Comparison of ENCODE assay signal across 26 cellular contexts in genomic region chr11:33272338-33273107, GRCh38. TPM values are rescaled to one million over a fixed set of nuclear protein-coding genes. Genes with fewer than 3 reads are reported as not detected.
DNase-seq lines count a peak whose midpoint lies in the region; ATAC-seq and TF ChIP-seq lines count a peak whose summit lies in the region.
"Had no signal": no experiment of that assay in that cellular context is flagged by ENCODE, and none has a peak within 500 bp of the region (broad histone marks: within the 10 kb centered on the region; RNA-seq: fewer than 3 reads in every experiment).

No MANE protein-coding gene starts in this region.

- H2AK5ac ChIP-seq in mesenchymal stem cell (ENCODE audit: low read length, severe bottlenecking), result no peak overlapping the region

- no peak overlapping the region for H3K4me3 ChIP-seq in gastrocnemius medialis
- H3K4me3 ChIP-seq in thyroid gland (replicated peaks in 1 of 3), result no peak overlapping the region
- H3K4me3 ChIP-seq in mesenchymal stem cell (ENCODE audit: insufficient read depth in 1 of 2, low read depth in 1 of 2, low read length in 2 of 2), result no peak overlapping the region
- H3K4me3 ChIP-seq: BLaER1, GM12878, GM23248 had no signal

- peaks cover 70 to 87% of the 10 kb centered on the region in 2 donors for H3K4me1 ChIP-seq in gastrocnemius medialis
- peaks cover 49 to 62% of the 10 kb centered on the region in 2 donors for H3K4me1 ChIP-seq in thyroid gland
- H3K4me1 ChIP-seq in mesenchymal stem cell (ENCODE audit: control insufficient read depth, insufficient read depth, low read depth, low read length), result peaks cover 6% of the 10 kb centered on the region
- H3K4me1 ChIP-seq: BLaER1 had no signal

- H2BK5ac ChIP-seq in mesenchymal stem cell (ENCODE audit: low read depth, low read length, poor library complexity, severe bottlenecking), result no peak overlapping the region

- peak overlapping the region; percentile 57 for H3K27ac Mint-ChIP-seq in stimulated activated naive CD8-positive, alpha-beta T cell treated with anti-CD3 and anti-CD28 coated beads, Interleukin-15, Interleukin-2, amounts not matched to agents 100 ng/mL and 50 ng/mL, for 24 hours
- H3K27ac Mint-ChIP-seq in stimulated activated naive CD8-positive, alpha-beta T cell treated with anti-CD3 and anti-CD28 coated beads, Interleukin-15, amount 100 ng/mL, for 72 hours, result no peak overlapping the region
- H3K27ac Mint-ChIP-seq in WTC11 (peak overlapping the region; percentile 57; the same call in 1 of the 2 replicates), nephron (peak overlapping the region in 2 of 3 experiments; percentile 31 to 70)

- in situ Hi-C loops in gastrocnemius medialis (cut with MboI; ENCODE audit: low sequenced_read_pairs in 4 of 4), result loop anchor here in 1 of 4 donors (25.0 kb wide), 1 partner anchor 415 kb away; no protein-coding TSS in a partner anchor

- H3K27ac ChIP-seq in gastrocnemius medialis (peak overlapping the region; percentile 1 to 70 (median 50)), thyroid gland (no peak overlapping the region), mesenchymal stem cell (ENCODE audit: low read length, poor library complexity, severe bottlenecking) (no peak overlapping the region)
- H3K27ac ChIP-seq: BLaER1, GM23248, RWPE1 had no signal

- peaks cover 5% of the 10 kb centered on the region for H3K36me3 Mint-ChIP-seq in stimulated activated naive CD8-positive, alpha-beta T cell treated with anti-CD3 and anti-CD28 coated beads, Interleukin-15, Interleukin-2, amounts not matched to agents 100 ng/mL and 50 ng/mL, for 24 hours (ENCODE audit: low read depth)
- H3K36me3 Mint-ChIP-seq in WTC11 (no peaks in the 10 kb centered on the region), nephron (ENCODE audit: low read depth) (peaks cover 3% of the 10 kb centered on the region)

- no peak overlapping the region for H3K4me2 ChIP-seq in mesenchymal stem cell (ENCODE audit: low read length, poor library complexity, severe bottlenecking)
- H3K4me2 ChIP-seq: BLaER1 had no signal

- H2BK15ac ChIP-seq in mesenchymal stem cell (ENCODE audit: low read depth, poor library complexity, severe bottlenecking), result no peak overlapping the region

- peaks cover 2% of the 10 kb centered on the region for H3K79me1 ChIP-seq in mesenchymal stem cell (replicated peaks; ENCODE audit: low read length, poor library complexity, severe bottlenecking)

- H4K91ac ChIP-seq in mesenchymal stem cell (ENCODE audit: low read length), result no peak overlapping the region

- ATAC-seq in stimulated activated naive CD8-positive, alpha-beta T cell treated with anti-CD3 and anti-CD28 coated beads, Interleukin-15, amount 100 ng/mL, for 72 hours, result no peak
- ATAC-seq in WTC11, result no peak
- peak in 1 of 2 donors; percentile 34 for ATAC-seq in gastrocnemius medialis
- ATAC-seq: GM12878 had no signal

- H3K4me3 Mint-ChIP-seq in stimulated activated naive CD8-positive, alpha-beta T cell treated with anti-CD3 and anti-CD28 coated beads, Interleukin-15, Interleukin-2, amounts not matched to agents 100 ng/mL and 50 ng/mL, for 24 hours, result no peak overlapping the region
- no peak overlapping the region for H3K4me3 Mint-ChIP-seq in stimulated activated naive CD8-positive, alpha-beta T cell treated with anti-CD3 and anti-CD28 coated beads, Interleukin-15, amount 100 ng/mL, for 72 hours
- H3K4me3 Mint-ChIP-seq in WTC11 (no peak overlapping the region), nephron (no peak overlapping the region)

- TF ChIP-seq CTCF in WTC11 (IDR thresholded peaks at IDR 0.05) (no peak), nephron (IDR thresholded peaks at IDR 0.05; ENCODE audit: unreplicated experiment in 3 of 3) (no peak), gastrocnemius medialis (IDR thresholded peaks at IDR 0.05 in 4 of 5, conservative IDR thresholded peaks at IDR 0.05 in 1 of 5) (no peak), thyroid gland (IDR thresholded peaks at IDR 0.05) (no peak)

- intact Hi-C loops in gastrocnemius medialis (cut with DNase I; ENCODE audit: low total_unique reads) (no loop called here), thyroid gland (cut with DNase I) (no loop called here)

- H3K18ac ChIP-seq in mesenchymal stem cell (ENCODE audit: low read depth in 1 of 2, low read length in 2 of 2), result no peak overlapping the region

- H3K4me1 Mint-ChIP-seq in stimulated activated naive CD8-positive, alpha-beta T cell treated with anti-CD3 and anti-CD28 coated beads, Interleukin-15, Interleukin-2, amounts not matched to agents 100 ng/mL and 50 ng/mL, for 24 hours (ENCODE audit: low read depth), result peaks cover 57% of the 10 kb centered on the region
- peaks cover 30% of the 10 kb centered on the region for H3K4me1 Mint-ChIP-seq in stimulated activated naive CD8-positive, alpha-beta T cell treated with anti-CD3 and anti-CD28 coated beads, Interleukin-15, amount 100 ng/mL, for 72 hours
- H3K4me1 Mint-ChIP-seq in WTC11, result peaks cover 5% of the 10 kb centered on the region; the same call in 1 of the 2 replicates
- peaks cover 39% of the 10 kb centered on the region for H3K4me1 Mint-ChIP-seq in nephron

- H3K36me3 ChIP-seq in gastrocnemius medialis (no peaks in the 10 kb centered on the region), thyroid gland (no peaks in the 10 kb centered on the region), mesenchymal stem cell (ENCODE audit: control insufficient read depth in 1 of 2, insufficient read depth in 2 of 2, low read depth in 1 of 2, low read length in 2 of 2) (no peaks in the 10 kb centered on the region)

- H2BK120ac ChIP-seq in mesenchymal stem cell (ENCODE audit: low read depth, low read length), result no peak overlapping the region

- CTCF ChIA-PET in WTC11 (lab: Charles Lee), result no interaction called here

- H3K9me3 ChIP-seq in gastrocnemius medialis, result no peaks in the 10 kb centered on the region
- no peaks in the 10 kb centered on the region for H3K9me3 ChIP-seq in thyroid gland
- no peaks in the 10 kb centered on the region for H3K9me3 ChIP-seq in mesenchymal stem cell (ENCODE audit: control insufficient read depth, low read length)
- H3K9me3 ChIP-seq: Caco-2 had no signal

- H3K27me3 Mint-ChIP-seq in stimulated activated naive CD8-positive, alpha-beta T cell treated with anti-CD3 and anti-CD28 coated beads, Interleukin-15, Interleukin-2, amounts not matched to agents 100 ng/mL and 50 ng/mL, for 24 hours, result no peaks in the 10 kb centered on the region
- no peaks in the 10 kb centered on the region for H3K27me3 Mint-ChIP-seq in stimulated activated naive CD8-positive, alpha-beta T cell treated with anti-CD3 and anti-CD28 coated beads, Interleukin-15, amount 100 ng/mL, for 72 hours
- no peaks in the 10 kb centered on the region for H3K27me3 Mint-ChIP-seq in WTC11 (ENCODE audit: low read depth)
- no peaks in the 10 kb centered on the region for H3K27me3 Mint-ChIP-seq in nephron (ENCODE audit: low read depth)
- H3K27me3 Mint-ChIP-seq: CD4-positive, alpha-beta memory T cell had no signal

- POLR2A ChIA-PET in WTC11 (lab: Charles Lee), result no interaction called here

- DNase-seq in stimulated activated naive CD8-positive, alpha-beta T cell treated with anti-CD3 and anti-CD28 coated beads, Interleukin-15, amount 100 ng/mL, for 72 hours, result no peak
- DNase-seq in WTC11 (ENCODE audit: low spot score), result no peak
- no peak for DNase-seq in gastrocnemius medialis
- DNase-seq in thyroid gland, result no peak
- no peak for DNase-seq in NCI-H187 (lab: John Stamatoyannopoulos, UW)
- no peak for DNase-seq in mesenchymal stem cell
- DNase-seq: Caco-2; CD4-positive, alpha-beta memory T cell; DMS 273 treated with DMSO at 0.1 percent for 48 hours; DMS79; EL; GDM1; GM23248; H7; KG1; MM.1S; NCI-H2029 treated with DMSO at 0.1 percent for 48 hours; NCI-H2227 treated with DMSO at 0.1 percent for 48 hours; NCI-H510A; NCI-H69; SHP77 treated with DMSO at 0.1 percent for 48 hours had no signal

- H3K14ac ChIP-seq in mesenchymal stem cell (ENCODE audit: low read length in 2 of 2), result no peak overlapping the region

- H2AFZ ChIP-seq in mesenchymal stem cell (ENCODE audit: low read depth, low read length), result no peak overlapping the region
- H2AFZ ChIP-seq: GM23248 had no signal

- 84 to 88% methylated on average over 13 of the region's 13 CpGs for WGBS in thyroid gland, 2 donors
- 95% methylated on average over 7 of the region's 13 CpGs for WGBS in mesenchymal stem cell

- no peak overlapping the region for H3K4ac ChIP-seq in mesenchymal stem cell (ENCODE audit: low read depth in 1 of 2, low read length in 2 of 2)

- H4K8ac ChIP-seq in mesenchymal stem cell (ENCODE audit: low read length), result no peak overlapping the region

- H2BK12ac ChIP-seq in mesenchymal stem cell (ENCODE audit: low read length in 2 of 2), result no peak overlapping the region

- H3K23ac ChIP-seq in mesenchymal stem cell (ENCODE audit: low read length in 2 of 2), result no peak overlapping the region

- no peak for TF ChIP-seq POLR2A in gastrocnemius medialis (IDR thresholded peaks at IDR 0.05)
- TF ChIP-seq POLR2A in thyroid gland (IDR thresholded peaks at IDR 0.05), result no peak

- H3K9me3 Mint-ChIP-seq in stimulated activated naive CD8-positive, alpha-beta T cell treated with anti-CD3 and anti-CD28 coated beads, Interleukin-15, Interleukin-2, amounts not matched to agents 100 ng/mL and 50 ng/mL, for 24 hours, result no peaks in the 10 kb centered on the region
- no peaks in the 10 kb centered on the region for H3K9me3 Mint-ChIP-seq in stimulated activated naive CD8-positive, alpha-beta T cell treated with anti-CD3 and anti-CD28 coated beads, Interleukin-15, amount 100 ng/mL, for 72 hours
- H3K9me3 Mint-ChIP-seq in WTC11, result no peaks in the 10 kb centered on the region
- H3K9me3 Mint-ChIP-seq in nephron, result no peaks in the 10 kb centered on the region
- H3K9me3 Mint-ChIP-seq: CD4-positive, alpha-beta memory T cell had no signal

- H3K27me3 ChIP-seq in gastrocnemius medialis, result no peaks in the 10 kb centered on the region
- no peaks in the 10 kb centered on the region for H3K27me3 ChIP-seq in thyroid gland
- no peaks in the 10 kb centered on the region for H3K27me3 ChIP-seq in mesenchymal stem cell (ENCODE audit: control insufficient read depth in 1 of 2, insufficient read depth in 1 of 2, low read length in 2 of 2)
- H3K27me3 ChIP-seq: BLaER1 had no signal

- H3K9ac ChIP-seq in mesenchymal stem cell (ENCODE audit: low read length), result no peak overlapping the region
- H3K9ac ChIP-seq: BLaER1, GM23248 had no signal

TF ChIP-seq in WTC11, 78 proteins besides CTCF, POLR2A, EP300 and RAD21:
- TF ChIP-seq, protein P1, sequence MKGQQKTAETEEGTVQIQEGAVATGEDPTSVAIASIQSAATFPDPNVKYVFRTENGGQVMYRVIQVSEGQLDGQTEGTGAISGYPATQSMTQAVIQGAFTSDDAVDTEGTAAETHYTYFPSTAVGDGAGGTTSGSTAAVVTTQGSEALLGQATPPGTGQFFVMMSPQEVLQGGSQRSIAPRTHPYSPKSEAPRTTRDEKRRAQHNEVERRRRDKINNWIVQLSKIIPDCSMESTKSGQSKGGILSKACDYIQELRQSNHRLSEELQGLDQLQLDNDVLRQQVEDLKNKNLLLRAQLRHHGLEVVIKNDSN (CRISPR knock-in tag; IDR thresholded peaks at IDR 0.05), result no peak

RNA-seq across cellular contexts. Expression of gene HIPK3, which starts 15.3 kb away (rescaled TPM):
- total RNA-seq in WTC11 (2021) (18.9 to 24.1 TPM (median 21.2 TPM) in 3 replicates), gastrocnemius medialis (100 to 1,000 TPM in 2 of 4 donors, 10 to 100 TPM in 2; 85.2 to 283 (median 126) TPM), thyroid gland (100 to 1,000 TPM; 156 to 377 (median 216) TPM)
- 23.1 TPM for polyA plus RNA-seq in mesenchymal stem cell (2013, experiment 1 of 2)
- 22.4 TPM for polyA plus RNA-seq in mesenchymal stem cell (2013, experiment 2 of 2)

Comparison
In these comparisons a context has a peak if more than half of its experiments do, and no peak if none do; other contexts are left out.
1. H3K27ac Mint-ChIP-seq: peak in stimulated activated naive CD8-positive, alpha-beta T cell treated with anti-CD3 and anti-CD28 coated beads, Interleukin-15, Interleukin-2, amounts not matched to agents 100 ng/mL and 50 ng/mL, for 24 hours (single experiment), WTC11 (single experiment) and nephron (2 of 3); none in stimulated activated naive CD8-positive, alpha-beta T cell treated with anti-CD3 and anti-CD28 coated beads, Interleukin-15, amount 100 ng/mL, for 72 hours (0 of 2).
2. H3K27ac ChIP-seq: peak in gastrocnemius medialis (4 of 4); none in thyroid gland (0 of 3) and mesenchymal stem cell (single experiment).